In the genomic region with DNA sequence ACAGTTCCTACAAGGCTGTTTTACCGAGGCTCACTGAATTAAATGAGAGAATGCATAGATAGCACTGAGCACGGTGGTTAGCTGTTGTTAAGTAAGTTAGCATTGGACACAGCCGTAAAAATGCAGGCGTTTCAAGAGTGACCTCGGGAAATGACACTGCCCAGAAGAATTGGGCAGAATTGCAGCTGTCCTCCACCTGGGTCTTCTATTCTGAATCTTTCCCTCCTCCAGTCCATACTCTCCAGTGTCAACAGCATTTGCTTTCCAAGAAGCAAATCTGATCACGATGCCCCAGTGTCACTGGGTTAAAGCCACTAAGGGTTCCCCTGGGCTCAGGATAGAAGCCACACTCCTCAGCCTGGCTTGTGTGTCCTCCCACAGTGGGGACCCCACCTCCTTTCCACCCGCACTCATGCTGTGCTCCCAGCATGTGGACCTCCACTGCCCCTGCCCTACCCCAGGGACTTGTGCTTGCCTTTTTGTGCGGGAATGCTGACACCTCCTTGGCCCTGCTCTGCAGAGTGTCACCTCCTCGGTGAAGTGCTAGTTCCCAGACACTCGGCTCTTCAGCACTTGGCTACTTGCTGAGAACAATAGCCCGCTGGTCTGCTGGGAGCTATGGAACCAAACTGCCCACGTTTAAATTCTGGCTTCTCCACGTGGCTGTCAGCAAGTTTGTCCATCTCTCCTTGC, we compare ENCODE assay signal across 2 cellular contexts.
TF ChIP-seq lines count a peak whose summit lies in the region.

No MANE protein-coding gene starts in this region.

TF ChIP-seq in H1, 55 proteins besides CTCF, POLR2A, EP300 and RAD21:
- TF ChIP-seq EGR1 (IDR thresholded peaks at IDR 0.05; ENCODE audit: borderline replicate concordance, low read depth, low read length) (no peak), SIRT6 (IDR thresholded peaks at IDR 0.05; ENCODE audit: low read length) (no peak), SUZ12 (IDR thresholded peaks at IDR 0.05; ENCODE audit: low read length) (no peak), TCF12 (IDR thresholded peaks at IDR 0.05; ENCODE audit: low read depth, low read length) (no peak), JUN (IDR thresholded peaks at IDR 0.05; ENCODE audit: low read depth, low read length) (no peak), SP4 (IDR thresholded peaks at IDR 0.05; ENCODE audit: low read length) (no peak), SP1 (IDR thresholded peaks at IDR 0.05; ENCODE audit: low read depth, low read length) (no peak), GABPA (IDR thresholded peaks at IDR 0.05; ENCODE audit: borderline replicate concordance, insufficient read depth, low read length) (no peak), CTBP2 (IDR thresholded peaks at IDR 0.05; ENCODE audit: borderline replicate concordance, insufficient read depth, insufficient read length, low read length) (no peak), TEAD4 (IDR thresholded peaks at IDR 0.05; ENCODE audit: low read depth, low read length) (no peak), HDAC6 (IDR thresholded peaks at IDR 0.05; ENCODE audit: low read depth, low read length) (no peak), TAF7 (optimal IDR thresholded peaks at IDR 0.05; ENCODE audit: borderline replicate concordance, low read depth, low read length) (no peak), EZH2 (IDR thresholded peaks at IDR 0.05; ENCODE audit: low read depth, low read length, severe bottlenecking) (no peak), SAP30 (IDR thresholded peaks at IDR 0.05; ENCODE audit: insufficient read depth, insufficient replicate concordance, low read length) (no peak), KDM1A (IDR thresholded peaks at IDR 0.05; ENCODE audit: borderline replicate concordance, low read length) (no peak), FOSL1 (IDR thresholded peaks at IDR 0.05; ENCODE audit: insufficient read depth, low read depth, low read length) (no peak)
- TF ChIP-seq, protein P1, sequence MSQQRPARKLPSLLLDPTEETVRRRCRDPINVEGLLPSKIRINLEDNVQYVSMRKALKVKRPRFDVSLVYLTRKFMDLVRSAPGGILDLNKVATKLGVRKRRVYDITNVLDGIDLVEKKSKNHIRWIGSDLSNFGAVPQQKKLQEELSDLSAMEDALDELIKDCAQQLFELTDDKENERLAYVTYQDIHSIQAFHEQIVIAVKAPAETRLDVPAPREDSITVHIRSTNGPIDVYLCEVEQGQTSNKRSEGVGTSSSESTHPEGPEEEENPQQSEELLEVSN (IDR thresholded peaks at IDR 0.05) = no peak

TF ChIP-seq in GM12891, 5 proteins besides CTCF, POLR2A, EP300 and RAD21:
- TF ChIP-seq SPI1 (IDR thresholded peaks at IDR 0.05; ENCODE audit: low read depth, low read length) = no peak
- no peak for TF ChIP-seq TAF1 (IDR thresholded peaks at IDR 0.05; ENCODE audit: low read depth, low read length)
- no peak for TF ChIP-seq POLR2AphosphoS5 (IDR thresholded peaks at IDR 0.05; ENCODE audit: low read depth, low read length)
- no peak for TF ChIP-seq POU2F2 (IDR thresholded peaks at IDR 0.05; ENCODE audit: low read depth, low read length)
- no peak for TF ChIP-seq PAX5 (IDR thresholded peaks at IDR 0.05; ENCODE audit: insufficient read depth, low read length, severe bottlenecking)
TF ChIP-seq in GM12891: peak in this region for 0.
